Comparison of ENCODE assay signal across 8 cellular contexts in genomic region chr4:176791591-176792347, GRCh38. TPM values are rescaled to one million over a fixed set of nuclear protein-coding genes. Genes with fewer than 3 reads are reported as not detected.
DNase-seq lines count a peak whose midpoint lies in the region; ATAC-seq, FAIRE-seq and TF ChIP-seq lines count a peak whose summit lies in the region.

No MANE protein-coding gene starts in this region.

- H3K4me1 ChIP-seq in Peyer's patch (peaks cover 0 to 3% (median 0%) of the 10 kb centered on the region in 4 donors), pancreas (no peaks in the 10 kb centered on the region)

- H3K27ac ChIP-seq in Peyer's patch: peak overlapping the region; percentile 44 to 77 (median 65)
- H3K27ac ChIP-seq in pancreas: peak overlapping the region in 1 of 4 donors; percentile 9

- H3K4me3 ChIP-seq in AG10803 (ENCODE audit: low read length) (peak overlapping the region; percentile 87), Peyer's patch (peak overlapping the region; percentile 32 to 63 (median 51)), fibroblast of villous mesenchyme (ENCODE audit: low read depth, low read length) (peak overlapping the region; percentile 86), pancreas (peak overlapping the region; percentile 38 to 69 (median 42))

- no peak for TF ChIP-seq POLR2A in Peyer's patch (IDR thresholded peaks at IDR 0.05)

- H3K9me3 ChIP-seq in Peyer's patch (no peaks in the 10 kb centered on the region), pancreas (no peaks in the 10 kb centered on the region)

- intact Hi-C loops in pancreas (cut with DNase I): no loop called here

- ATAC-seq in GM21381 (IDR thresholded peaks at IDR 0.05; ENCODE audit: unreplicated experiment) (peak; percentile 15), pancreas (peak; percentile 19 to 54 (median 40)), HG03280 (IDR thresholded peaks at IDR 0.05; ENCODE audit: unreplicated experiment) (no peak)

- H3K27me3 ChIP-seq in Peyer's patch (peaks cover 0 to 6% of the 10 kb centered on the region in 2 donors), pancreas (peaks cover 0 to 12% (median 3%) of the 10 kb centered on the region in 4 donors)

- FAIRE-seq in pancreas (lab: Jason Lieb, UNC) (no peak), HTR-8/SVneo (lab: Jason Lieb, UNC) (no peak)

- 4 to 5% methylated on average over 42 to 47 of the region's 47 CpGs for WGBS in pancreas, 2 donors

- TF ChIP-seq CTCF in AG10803 (conservative IDR thresholded peaks at IDR 0.05; ENCODE audit: low read length): no peak
- no peak for TF ChIP-seq CTCF in Peyer's patch (IDR thresholded peaks at IDR 0.05)
- TF ChIP-seq CTCF in fibroblast of villous mesenchyme (IDR thresholded peaks at IDR 0.05; ENCODE audit: insufficient read depth, low read depth, low read length): no peak
- TF ChIP-seq CTCF in pancreas (IDR thresholded peaks at IDR 0.05): no peak

- H3K36me3 ChIP-seq in Peyer's patch (no peaks in the 10 kb centered on the region), pancreas (no peaks in the 10 kb centered on the region)

- DNase-seq in AG10803 (ENCODE audit: low read depth) (peak; percentile 55), Peyer's patch (no peak), fibroblast of villous mesenchyme (ENCODE audit: low read depth) (peak; percentile 75), pancreas (peak in 3 of 6 donors; percentile 8 to 69 (median 18)), HTR-8/SVneo (ENCODE audit: insufficient read length, low spot score) (no peak)
- DNase-seq in activated CD4-positive, CD25-positive, alpha-beta regulatory T cell (lab: John Stamatoyannopoulos, UW): no peak

RNA-seq across cellular contexts. Expression of gene VEGFC, which starts 1.0 kb away (rescaled TPM):
- total RNA-seq in Peyer's patch (10 to 100 TPM in 1 of 4 donors, 1 to 10 TPM in 3; 2.6 to 14.9 (median 5.4) TPM), fibroblast of villous mesenchyme (30.3 and 77.3 TPM in 2 replicates), pancreas (1 to 10 TPM in 2 of 6 donors, under 1 TPM in 4; 0.67 to 2.1 (median 0.98) TPM)
- 1 to 10 TPM; 1.2 to 3.3 TPM for polyA plus RNA-seq in pancreas

Comparison
In these comparisons a context has a peak if more than half of its experiments do, and no peak if none do; other contexts are left out.
1. DNase-seq: peak in AG10803 (single experiment) and fibroblast of villous mesenchyme (single experiment); none in Peyer's patch (0 of 3), HTR-8/SVneo (single experiment) and activated CD4-positive, CD25-positive, alpha-beta regulatory T cell (0 of 4).
2. Peak in every context shown above with its lines, with median percentiles within 50 percentile points of each other: H3K4me3 ChIP-seq.